In genomic region chr1:149888160-149888998, GRCh38 we compare ENCODE assay signal across 1 cellular context.
A peak's percentile ranks its signal among the peaks of the same experiment; 100 is the strongest.
TF ChIP-seq lines count a peak whose summit lies in the region.

No MANE protein-coding gene starts in this region.

TF ChIP-seq in HepG2, 621 proteins besides CTCF, POLR2A, EP300 and RAD21 (continued from another document and continues in another):
- TF ChIP-seq HDAC1 (CRISPR knock-in tag; IDR thresholded peaks at IDR 0.05) = peak; percentile 8; the same call in 1 of the 2 replicates
- peak; percentile 66; the same call in 1 of the 2 replicates for TF ChIP-seq HNF1B (CRISPR knock-in tag; IDR thresholded peaks at IDR 0.05)
- TF ChIP-seq FOSL2 (CRISPR knock-in tag; IDR thresholded peaks at IDR 0.05) = peak; percentile 19; the same call in 1 of the 2 replicates
- 0 out of 2 replicates have a peak, but pooled peaks have one; percentile 44 for TF ChIP-seq HOXA3 (CRISPR knock-in tag; IDR thresholded peaks at IDR 0.05)
- no peak for TF ChIP-seq ZNF784 (CRISPR knock-in tag; IDR thresholded peaks at IDR 0.05; ENCODE audit: borderline replicate concordance)
- TF ChIP-seq ZNF800 (CRISPR knock-in tag; IDR thresholded peaks at IDR 0.05) = peak; percentile 43; the same call in 1 of the 2 replicates
- TF ChIP-seq GATAD2A (CRISPR knock-in tag; IDR thresholded peaks at IDR 0.05) = 0 out of 2 replicates have a peak, but pooled peaks have one; percentile 20
- peak; percentile 18; the same call in 1 of the 2 replicates for TF ChIP-seq DMAP1 (CRISPR knock-in tag; IDR thresholded peaks at IDR 0.05)
- no peak for TF ChIP-seq MBNL3 (CRISPR knock-in tag; conservative IDR thresholded peaks at IDR 0.05)
- TF ChIP-seq HMGXB4 (CRISPR knock-in tag; IDR thresholded peaks at IDR 0.05; ENCODE audit: borderline replicate concordance in 1 of 2, low read depth in 1 of 2) = peak; percentile 51 to 59; a peak in 3 of 4 replicates
- TF ChIP-seq HES4 (CRISPR knock-in tag; IDR thresholded peaks at IDR 0.05; ENCODE audit: borderline replicate concordance) = no peak
- no peak; the same call in 1 of the 2 replicates for TF ChIP-seq WIZ (CRISPR knock-in tag; IDR thresholded peaks at IDR 0.05)
- no peak for TF ChIP-seq SOX6 (IDR thresholded peaks at IDR 0.05)
- peak; percentile 6; the same call in 1 of the 2 replicates for TF ChIP-seq SOX6 (CRISPR knock-in tag; IDR thresholded peaks at IDR 0.05)
- TF ChIP-seq CREB3 (CRISPR knock-in tag; IDR thresholded peaks at IDR 0.05) = no peak
- TF ChIP-seq DRAP1 (CRISPR knock-in tag; IDR thresholded peaks at IDR 0.05) = 0 out of 2 replicates have a peak, but pooled peaks have one; percentile 70
- TF ChIP-seq ZSCAN20 (CRISPR knock-in tag; IDR thresholded peaks at IDR 0.05; ENCODE audit: borderline replicate concordance) = 0 out of 2 replicates have a peak, but pooled peaks have one; percentile 35
- 0 out of 2 replicates have a peak, but pooled peaks have one; percentile 15 for TF ChIP-seq ZNF362 (CRISPR knock-in tag; IDR thresholded peaks at IDR 0.05; ENCODE audit: borderline replicate concordance)
- no peak for TF ChIP-seq GABPA (IDR thresholded peaks at IDR 0.05; ENCODE audit: low read depth, low read length)
- no peak for TF ChIP-seq GABPA (CRISPR knock-in tag; IDR thresholded peaks at IDR 0.05; ENCODE audit: low read depth)
- 0 out of 2 replicates have a peak, but pooled peaks have one; percentile 20 for TF ChIP-seq ZNF629 (CRISPR knock-in tag; conservative IDR thresholded peaks at IDR 0.05)
- peak; percentile 43; the same call in 1 of the 2 replicates for TF ChIP-seq ZSCAN29 (CRISPR knock-in tag; conservative IDR thresholded peaks at IDR 0.05)
- TF ChIP-seq ZNF644 (CRISPR knock-in tag; IDR thresholded peaks at IDR 0.05; ENCODE audit: low read depth) = peak; percentile 76; the same call in 1 of the 2 replicates
- TF ChIP-seq SMAD3 (CRISPR knock-in tag; IDR thresholded peaks at IDR 0.05) = no peak
- peak; percentile 65 for TF ChIP-seq SMC3 (IDR thresholded peaks at IDR 0.05; ENCODE audit: low read length)
- peak; percentile 56 for TF ChIP-seq POLR2G (IDR thresholded peaks at IDR 0.05; ENCODE audit: low read depth, low read length)
- 0 out of 2 replicates have a peak, but pooled peaks have one; percentile 11 for TF ChIP-seq ARID5B (CRISPR knock-in tag; IDR thresholded peaks at IDR 0.05)
- peak; percentile 93 for TF ChIP-seq ZNF281 (CRISPR knock-in tag; IDR thresholded peaks at IDR 0.05; ENCODE audit: borderline replicate concordance)
- peak; percentile 43 for TF ChIP-seq TEAD3 (CRISPR knock-in tag; optimal IDR thresholded peaks at IDR 0.05; ENCODE audit: borderline replicate concordance)
- TF ChIP-seq PITX1 (CRISPR knock-in tag; IDR thresholded peaks at IDR 0.05) = 0 out of 2 replicates have a peak, but pooled peaks have one; percentile 40
- peak; percentile 16; the same call in 1 of the 2 replicates for TF ChIP-seq CBX5 (CRISPR knock-in tag; IDR thresholded peaks at IDR 0.05; ENCODE audit: borderline replicate concordance)
- no peak for TF ChIP-seq E2F2 (CRISPR knock-in tag; IDR thresholded peaks at IDR 0.05; ENCODE audit: borderline replicate concordance)
- TF ChIP-seq ZNF34 (CRISPR knock-in tag; IDR thresholded peaks at IDR 0.05; ENCODE audit: borderline replicate concordance) = 0 out of 2 replicates have a peak, but pooled peaks have one; percentile 33
- TF ChIP-seq MEIS2 (CRISPR knock-in tag; IDR thresholded peaks at IDR 0.05) = 0 out of 2 replicates have a peak, but pooled peaks have one; percentile 26
- TF ChIP-seq STAG1 (CRISPR knock-in tag; IDR thresholded peaks at IDR 0.05) = peak; percentile 55
- TF ChIP-seq PHF21A (CRISPR knock-in tag; IDR thresholded peaks at IDR 0.05) = no peak; the same call in 1 of the 2 replicates
- TF ChIP-seq MYPOP (CRISPR knock-in tag; IDR thresholded peaks at IDR 0.05) = peak; percentile 16; the same call in 1 of the 2 replicates
- TF ChIP-seq BRD4 (CRISPR knock-in tag; IDR thresholded peaks at IDR 0.05) = 0 out of 2 replicates have a peak, but pooled peaks have one; percentile 42
- 0 out of 2 replicates have a peak, but pooled peaks have one; percentile 45 for TF ChIP-seq KLF12 (CRISPR knock-in tag; IDR thresholded peaks at IDR 0.05; ENCODE audit: borderline replicate concordance)
